In the genomic region with DNA sequence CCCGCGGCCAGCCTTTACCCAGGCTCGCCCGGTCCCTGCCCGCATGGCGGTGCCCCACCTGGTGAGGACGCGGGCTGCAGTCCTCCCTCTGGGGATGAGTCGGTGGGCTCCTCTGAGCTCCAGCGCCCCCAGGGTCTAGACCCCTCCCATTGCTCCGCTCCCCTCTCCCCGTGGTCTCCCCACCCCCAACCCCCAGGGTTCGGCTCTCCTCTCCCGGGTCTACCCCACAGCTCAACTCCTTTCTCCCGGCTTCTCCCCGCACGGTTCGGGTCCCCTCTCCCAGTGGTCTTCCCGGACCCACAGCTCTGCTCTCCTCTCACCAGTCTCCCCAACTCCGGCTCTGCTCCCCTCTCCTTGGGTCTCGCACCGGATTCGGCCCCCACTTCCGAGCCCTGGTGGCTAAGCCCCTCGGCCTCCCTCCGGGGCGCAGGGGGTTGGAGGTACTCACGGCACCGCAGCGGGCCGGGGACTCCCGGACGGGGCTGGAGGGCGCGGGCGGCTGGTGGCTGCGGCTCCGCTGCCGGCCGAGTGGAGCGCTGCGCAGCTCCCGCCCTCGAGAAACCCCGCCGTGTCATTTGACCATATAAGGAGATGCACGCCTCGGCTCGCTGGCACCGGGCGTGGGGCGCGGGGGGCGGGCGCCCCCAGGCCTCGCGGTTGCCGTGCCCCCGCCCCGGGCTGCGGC, we compare ENCODE assay signal across 8 cellular contexts. TPM values are rescaled to one million over a fixed set of nuclear protein-coding genes. Genes with fewer than 3 reads are reported as not detected.
DNase-seq lines count a peak whose midpoint lies in the region; ATAC-seq, FAIRE-seq and TF ChIP-seq lines count a peak whose summit lies in the region.

FHL2 (minus strand) TSS at position 530 of the 685 bp plus-strand sequence. CDS start 12,535 bp downstream, outside the sequence.

- CTCF ChIA-PET in activated naive CD4-positive, alpha-beta T cell treated with anti-CD3 and anti-CD28 coated beads, Interleukin-2, amount 10 ng/mL, durations not matched to agents 7 days and 5 days (lab: Charles Lee), result interaction anchor here (0.8 to 1.8 kb wide), 3 partner anchors 9 to 120 kb away, joined by 3 to 5 read pairs (median 3); no protein-coding TSS in a partner anchor

- intact Hi-C loops in pancreas (cut with DNase I), result no loop called here
- intact Hi-C loops in tibial artery (cut with DNase I; ENCODE audit: low total_unique reads), result no loop called here

- H3K36me3 Mint-ChIP-seq in activated naive CD4-positive, alpha-beta T cell treated with anti-CD3 and anti-CD28 coated beads, Interleukin-2, amount 10 ng/mL, durations not matched to agents 7 days and 5 days, result no peaks in the 10 kb centered on the region

- H3K9ac ChIP-seq in HUES6 (ENCODE audit: low read length), result peak within 1 kb of the TSS; percentile 96

- H3K27me3 Mint-ChIP-seq in activated naive CD4-positive, alpha-beta T cell treated with anti-CD3 and anti-CD28 coated beads, Interleukin-2, amount 10 ng/mL, durations not matched to agents 7 days and 5 days, result peaks cover 52% of the 10 kb centered on the region

- peaks cover 17% of the 10 kb centered on the region for H3K27me3 ChIP-seq in HUES6 (ENCODE audit: control insufficient read depth, insufficient read depth, low read length)
- peaks cover 0 to 7% (median 0%) of the 10 kb centered on the region in 4 donors for H3K27me3 ChIP-seq in pancreas
- H3K27me3 ChIP-seq in tibial artery, result no peaks in the 10 kb centered on the region

- H3K4me1 Mint-ChIP-seq in activated naive CD4-positive, alpha-beta T cell treated with anti-CD3 and anti-CD28 coated beads, Interleukin-2, amount 10 ng/mL, durations not matched to agents 7 days and 5 days, result peaks cover 11% of the 10 kb centered on the region

- peak within 1 kb of the TSS; percentile 78 for H3K4me3 Mint-ChIP-seq in activated naive CD4-positive, alpha-beta T cell treated with anti-CD3 and anti-CD28 coated beads, Interleukin-2, amount 10 ng/mL, durations not matched to agents 7 days and 5 days

- H3K4me3 ChIP-seq in HUES6 (ENCODE audit: low read depth, low read length), result peak within 1 kb of the TSS; percentile 87
- H3K4me3 ChIP-seq in pancreas, result peak within 1 kb of the TSS in 3 of 4 donors; percentile 0 to 47 (median 34)
- H3K4me3 ChIP-seq in tibial artery, result peak within 1 kb of the TSS; percentile 71 to 83

- H3K4me1 ChIP-seq in HUES6 (ENCODE audit: control insufficient read depth, insufficient read depth, low read length) (peaks cover 14% of the 10 kb centered on the region), pancreas (peaks cover 0 to 4% (median 0%) of the 10 kb centered on the region in 3 donors), tibial artery (peaks cover 0 to 44% (median 12%) of the 10 kb centered on the region in 4 donors)

- TF ChIP-seq CTCF in pancreas (IDR thresholded peaks at IDR 0.05) (peak in 2 of 4 donors; percentile 6 to 23), tibial artery (IDR thresholded peaks at IDR 0.05) (peak; percentile 50 to 57)

- H3K9me3 ChIP-seq in HUES6 (ENCODE audit: control insufficient read depth, insufficient read depth, low read depth, low read length), result peaks cover 5% of the 10 kb centered on the region; the same call in 1 of the 2 replicates
- no peaks in the 10 kb centered on the region for H3K9me3 ChIP-seq in pancreas
- H3K9me3 ChIP-seq in tibial artery, result no peaks in the 10 kb centered on the region

- H3K36me3 ChIP-seq in HUES6 (ENCODE audit: control insufficient read depth, insufficient read depth, low read length) (peaks cover 7% of the 10 kb centered on the region; the same call in 1 of the 2 replicates), pancreas (no peaks in the 10 kb centered on the region), tibial artery (no peaks in the 10 kb centered on the region)

- 3 to 4% methylated on average over 53 to 61 of the region's 61 CpGs for WGBS in pancreas, 2 donors

- peak within 1 kb of the TSS; percentile 89 for H3K27ac ChIP-seq in HUES6 (ENCODE audit: low read depth, low read length)
- peak within 1 kb of the TSS in 2 of 4 donors; percentile 28 to 57 for H3K27ac ChIP-seq in pancreas
- peak within 1 kb of the TSS; percentile 73 to 93 for H3K27ac ChIP-seq in tibial artery

- peak; percentile 99 for ATAC-seq in GM21423 (IDR thresholded peaks at IDR 0.05; ENCODE audit: unreplicated experiment)
- peak; percentile 90 to 98 (median 94) for ATAC-seq in pancreas

- DNase-seq in DMS153 treated with DMSO at 0.1 percent for 48 hours (lab: John Stamatoyannopoulos, UW; ENCODE audit: unreplicated experiment) (peak; percentile 32), SK-N-DZ (ENCODE audit: low spot score) (peak; percentile 85), glomerular visceral epithelial cell (ENCODE audit: extremely low spot score) (peak; percentile 92), pancreas (peak; percentile 23 to 82 (median 46)), tibial artery (peak; percentile 66 to 86)
- DNase-seq in activated naive CD4-positive, alpha-beta T cell treated with anti-CD3 and anti-CD28 coated beads, Interleukin-2, amount 10 ng/mL, durations not matched to agents 7 days and 5 days, result peak; percentile 82

- FAIRE-seq in pancreas (lab: Jason Lieb, UNC), result no peak

- H3K27ac Mint-ChIP-seq in activated naive CD4-positive, alpha-beta T cell treated with anti-CD3 and anti-CD28 coated beads, Interleukin-2, amount 10 ng/mL, durations not matched to agents 7 days and 5 days, result no peak within 1 kb of the TSS

- no peaks in the 10 kb centered on the region for H3K9me3 Mint-ChIP-seq in activated naive CD4-positive, alpha-beta T cell treated with anti-CD3 and anti-CD28 coated beads, Interleukin-2, amount 10 ng/mL, durations not matched to agents 7 days and 5 days

RNA-seq across cellular contexts. Expression of gene FHL2, which starts in this region (rescaled TPM):
- 15.6 and 17.7 TPM in 2 replicates for polyA plus RNA-seq in SK-N-DZ (2014; cell fraction: cytosol; rRNA removed)
- 7.0 and 16.6 TPM in 2 replicates for polyA plus RNA-seq in SK-N-DZ (2014; cell fraction: nucleus; rRNA removed)
- 1 to 10 TPM; 1.4 to 5.2 (median 3.1) TPM for total RNA-seq in pancreas
- polyA plus RNA-seq in pancreas, result 1 to 10 TPM; 5.0 to 9.1 TPM

Comparison
In these comparisons a context has a peak if more than half of its experiments do, and no peak if none do; other contexts are left out.
1. DNase-seq: peak in every context shown above with its lines; median percentile 92 in glomerular visceral epithelial cell; 85 in SK-N-DZ; 82 in activated naive CD4-positive, alpha-beta T cell treated with anti-CD3 and anti-CD28 coated beads, Interleukin-2, amount 10 ng/mL, durations not matched to agents 7 days and 5 days; 76 in tibial artery; 46 in pancreas; 32 in DMS153 treated with DMSO at 0.1 percent for 48 hours.
2. H3K4me3 ChIP-seq: peak in every context shown above with its lines; median percentile 87 in HUES6; 77 in tibial artery; 34 in pancreas.